Comparison of ENCODE assay signal across 1 cellular context in genomic region chr4:6308890-6309643, GRCh38.
TF ChIP-seq lines count a peak whose summit lies in the region.

No MANE protein-coding gene starts in this region.

TF ChIP-seq in HEK293, 187 proteins besides CTCF, POLR2A, EP300 and RAD21 (continued from another document):
- TF ChIP-seq ZNF704 (tag by site-specific recombination; IDR thresholded peaks at IDR 0.05) (no peak), ZNF391 (tag by site-specific recombination; IDR thresholded peaks at IDR 0.05; ENCODE audit: borderline replicate concordance, low read depth) (no peak), ZNF202 (tag by site-specific recombination; IDR thresholded peaks at IDR 0.05; ENCODE audit: borderline replicate concordance) (no peak), ZFHX2 (tag by site-specific recombination; conservative IDR thresholded peaks at IDR 0.05) (peak; percentile 55; the same call in 1 of the 2 replicates), GLIS1 (tag by site-specific recombination; IDR thresholded peaks at IDR 0.05) (peak; percentile 25; the same call in 1 of the 2 replicates), ZIC2 (tag by site-specific recombination; IDR thresholded peaks at IDR 0.05) (peak; percentile 54), ZBTB6 (tag by site-specific recombination; IDR thresholded peaks at IDR 0.05) (no peak), ZNF600 (tag by site-specific recombination; IDR thresholded peaks at IDR 0.05) (0 out of 2 replicates have a peak, but pooled peaks have one; percentile 25), ZBTB48 (tag by site-specific recombination; IDR thresholded peaks at IDR 0.05) (peak; percentile 20; the same call in 1 of the 2 replicates), MZF1 (tag by site-specific recombination; IDR thresholded peaks at IDR 0.05; ENCODE audit: borderline replicate concordance) (peak; percentile 79; the same call in 1 of the 2 replicates), ZNF335 (tag by site-specific recombination; conservative IDR thresholded peaks at IDR 0.05) (peak; percentile 69), ZNF488 (tag by site-specific recombination; IDR thresholded peaks at IDR 0.05) (no peak), ZNF341 (tag by site-specific recombination; IDR thresholded peaks at IDR 0.05; ENCODE audit: low read depth) (peak; percentile 71), GLIS2 (tag by site-specific recombination; IDR thresholded peaks at IDR 0.05) (peak; percentile 72), ZNF473 (tag by site-specific recombination; IDR thresholded peaks at IDR 0.05) (no peak)
TF ChIP-seq in HEK293: peak in this region for 24.
